1 cellular context compared by ENCODE assay signal in genomic region chrX:68273887-68274286, GRCh38.
TF ChIP-seq lines count a peak whose summit lies in the region.

No MANE protein-coding gene starts in this region.

TF ChIP-seq in endothelial cell of umbilical vein, 7 proteins besides CTCF, POLR2A, EP300 and RAD21:
- TF ChIP-seq FOS (IDR thresholded peaks at IDR 0.05; ENCODE audit: borderline replicate concordance, insufficient read depth, low read length) (no peak), POLR2AphosphoS5 (IDR thresholded peaks at IDR 0.05; ENCODE audit: insufficient read depth, low read depth, low read length) (no peak), GATA2 (IDR thresholded peaks at IDR 0.05; ENCODE audit: insufficient read depth, insufficient read length, low read depth, low read length) (no peak), MYC (IDR thresholded peaks at IDR 0.05; ENCODE audit: low read depth, low read length) (no peak), JUN (IDR thresholded peaks at IDR 0.05; ENCODE audit: borderline replicate concordance, insufficient read depth, insufficient read length, low read depth) (no peak), EZH2 (IDR thresholded peaks at IDR 0.05; ENCODE audit: borderline replicate concordance, low read depth, low read length, severe bottlenecking) (no peak)
- TF ChIP-seq, protein P1, sequence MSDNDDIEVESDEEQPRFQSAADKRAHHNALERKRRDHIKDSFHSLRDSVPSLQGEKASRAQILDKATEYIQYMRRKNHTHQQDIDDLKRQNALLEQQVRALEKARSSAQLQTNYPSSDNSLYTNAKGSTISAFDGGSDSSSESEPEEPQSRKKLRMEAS (IDR thresholded peaks at IDR 0.05; ENCODE audit: insufficient read depth, insufficient read length), result no peak
